1 cellular context compared by ENCODE assay signal in genomic region chr1:219412772-219413171, GRCh38.
TF ChIP-seq lines count a peak whose summit lies in the region.

No MANE protein-coding gene starts in this region.

TF ChIP-seq in GM12878, 131 proteins besides CTCF, POLR2A, EP300 and RAD21 (continued from another document):
- TF ChIP-seq RELB (IDR thresholded peaks at IDR 0.05; ENCODE audit: low read depth) (no peak), ZNF274 (IDR thresholded peaks at IDR 0.05; ENCODE audit: insufficient read depth, insufficient read length) (no peak), SKIL (IDR thresholded peaks at IDR 0.05; ENCODE audit: low read depth, poor library complexity, severe bottlenecking) (no peak), ZBTB11 (CRISPR knock-in tag; IDR thresholded peaks at IDR 0.05) (no peak), E4F1 (IDR thresholded peaks at IDR 0.05; ENCODE audit: borderline replicate concordance, partially characterized antibody) (no peak), GABPA (IDR thresholded peaks at IDR 0.05; ENCODE audit: low read depth) (no peak), E2F8 (IDR thresholded peaks at IDR 0.05; ENCODE audit: low read depth, partially characterized antibody) (no peak), SRF (IDR thresholded peaks at IDR 0.05; ENCODE audit: low read depth in 2 of 2, low read length in 2 of 2) (no peak), SIX5 (IDR thresholded peaks at IDR 0.05; ENCODE audit: low read depth, low read length, severe bottlenecking) (no peak), CBFB (IDR thresholded peaks at IDR 0.05; ENCODE audit: low read depth) (no peak), SMAD5 (IDR thresholded peaks at IDR 0.05; ENCODE audit: low read depth) (no peak)
